16 cellular contexts compared by ENCODE assay signal in the genomic region with DNA sequence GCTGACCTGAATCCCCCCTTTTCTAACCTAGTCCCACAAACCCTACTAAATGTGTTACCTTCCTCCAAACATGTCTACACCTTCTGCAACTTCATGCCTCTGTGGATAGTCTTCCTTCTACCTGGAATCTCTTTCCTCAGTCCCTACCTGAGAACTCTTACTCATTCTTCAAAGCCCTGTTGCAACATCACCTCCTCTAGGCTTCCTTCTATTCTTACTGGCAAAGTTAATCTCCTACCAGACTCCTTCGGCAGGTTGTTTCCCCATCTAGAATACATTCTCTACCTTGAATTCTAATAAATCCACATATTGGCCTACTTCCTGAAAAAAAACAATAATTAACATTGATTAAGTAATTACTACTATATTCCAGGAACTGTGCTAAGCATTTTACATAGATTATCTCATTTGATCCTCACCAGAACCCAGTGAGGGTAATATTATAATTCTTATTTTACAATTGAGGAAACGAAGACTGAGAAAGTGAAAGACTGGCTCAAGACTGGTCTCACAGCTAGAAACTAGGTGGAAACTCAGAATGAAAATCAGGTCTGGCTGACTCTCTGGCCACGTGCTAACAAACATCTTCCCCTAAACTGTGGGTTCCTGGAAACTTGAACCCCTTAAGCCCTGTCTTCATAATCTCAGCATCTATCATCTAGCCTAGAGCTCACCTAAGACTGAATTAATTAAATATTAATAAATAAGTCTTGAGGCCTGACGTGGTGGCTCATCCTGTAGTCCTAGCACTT. TPM values are rescaled to one million over a fixed set of nuclear protein-coding genes. Genes with fewer than 3 reads are reported as not detected.
DNase-seq lines count a peak whose midpoint lies in the region; TF ChIP-seq lines count a peak whose summit lies in the region.
"Had no signal": no experiment of that assay in that cellular context is flagged by ENCODE, and none has a peak within 500 bp of the region (broad histone marks: within the 10 kb centered on the region; RNA-seq: fewer than 3 reads in every experiment).

No MANE protein-coding gene starts in this region.

- no peaks in the 10 kb centered on the region for H3K27me3 Mint-ChIP-seq in activated T-cell treated with anti-CD3 and anti-CD28 coated beads, Interleukin-2, amount 50 U/mL, for 24 hours
- H3K27me3 Mint-ChIP-seq in activated naive CD8-positive, alpha-beta T cell treated with anti-CD3 and anti-CD28 coated beads for 36 hours = no peaks in the 10 kb centered on the region
- no peaks in the 10 kb centered on the region for H3K27me3 Mint-ChIP-seq in osteocyte (ENCODE audit: unreplicated experiment)

- H3K4me3 Mint-ChIP-seq in activated T-cell treated with anti-CD3 and anti-CD28 coated beads, Interleukin-2, amount 50 U/mL, for 24 hours = no peak overlapping the region
- H3K4me3 Mint-ChIP-seq in activated naive CD8-positive, alpha-beta T cell treated with anti-CD3 and anti-CD28 coated beads for 36 hours = no peak overlapping the region
- no peak overlapping the region for H3K4me3 Mint-ChIP-seq in osteocyte (ENCODE audit: unreplicated experiment)

- H3K4me1 Mint-ChIP-seq in activated T-cell treated with anti-CD3 and anti-CD28 coated beads, Interleukin-2, amount 50 U/mL, for 24 hours (ENCODE audit: low read depth) = peaks cover 38% of the 10 kb centered on the region
- peaks cover 31% of the 10 kb centered on the region for H3K4me1 Mint-ChIP-seq in activated naive CD8-positive, alpha-beta T cell treated with anti-CD3 and anti-CD28 coated beads for 36 hours
- H3K4me1 Mint-ChIP-seq in osteocyte (ENCODE audit: unreplicated experiment) = peaks cover 18% of the 10 kb centered on the region

- DNase-seq in activated T-cell treated with anti-CD3 and anti-CD28 coated beads, Interleukin-2, amount 50 U/mL, for 24 hours = no peak
- no peak for DNase-seq in activated T-cell treated with anti-CD3 and anti-CD28 coated beads, Interleukin-2, amount 50 U/mL, for 1 hour
- peak; percentile 52 for DNase-seq in GM19240 (ENCODE audit: insufficient read length, low spot score)
- no peak for DNase-seq in activated naive CD8-positive, alpha-beta T cell treated with anti-CD3 and anti-CD28 coated beads for 36 hours
- DNase-seq in osteocyte (ENCODE audit: extremely low spot score, unreplicated experiment) = no peak
- no peak for DNase-seq in NCI-H2107 treated with DMSO at 0.1 percent for 48 hours (lab: John Stamatoyannopoulos, UW; ENCODE audit: unreplicated experiment)
- DNase-seq in NCI-H1092 treated with DMSO at 0.1 percent for 48 hours (lab: John Stamatoyannopoulos, UW) = no peak
- DNase-seq in NCI-H2029 treated with DMSO at 0.1 percent for 48 hours (lab: John Stamatoyannopoulos, UW) = no peak
- DNase-seq: activated naive CD4-positive, alpha-beta T cell; effector CD4-positive, alpha-beta T cell; naive B cell; NCI-H2171; right cardiac atrium; stimulated activated CD4-positive, alpha-beta T cell treated with anti-CD3 and anti-CD28 coated beads, Interleukin-2, amount 100 ng/mL, for 24 hours; T-helper 9 cell; transverse colon had no signal

- TF ChIP-seq CTCF in osteocyte (IDR thresholded peaks at IDR 0.05) = no peak

- H3K36me3 Mint-ChIP-seq in activated T-cell treated with anti-CD3 and anti-CD28 coated beads, Interleukin-2, amount 50 U/mL, for 24 hours (ENCODE audit: low read depth) = peaks cover 6% of the 10 kb centered on the region
- H3K36me3 Mint-ChIP-seq in activated naive CD8-positive, alpha-beta T cell treated with anti-CD3 and anti-CD28 coated beads for 36 hours = peaks cover 3% of the 10 kb centered on the region
- no peaks in the 10 kb centered on the region for H3K36me3 Mint-ChIP-seq in osteocyte (ENCODE audit: unreplicated experiment)
- H3K36me3 Mint-ChIP-seq: naive B cell had no signal

- H3K9me3 Mint-ChIP-seq in activated T-cell treated with anti-CD3 and anti-CD28 coated beads, Interleukin-2, amount 50 U/mL, for 24 hours = no peaks in the 10 kb centered on the region
- no peaks in the 10 kb centered on the region for H3K9me3 Mint-ChIP-seq in activated naive CD8-positive, alpha-beta T cell treated with anti-CD3 and anti-CD28 coated beads for 36 hours
- no peaks in the 10 kb centered on the region for H3K9me3 Mint-ChIP-seq in osteocyte (ENCODE audit: unreplicated experiment)
- H3K9me3 Mint-ChIP-seq: naive B cell had no signal

- peak overlapping the region; percentile 71 for H3K27ac Mint-ChIP-seq in activated T-cell treated with anti-CD3 and anti-CD28 coated beads, Interleukin-2, amount 50 U/mL, for 24 hours
- peak overlapping the region; percentile 70 for H3K27ac Mint-ChIP-seq in activated naive CD8-positive, alpha-beta T cell treated with anti-CD3 and anti-CD28 coated beads for 36 hours
- H3K27ac Mint-ChIP-seq in osteocyte (ENCODE audit: unreplicated experiment) = peak overlapping the region; percentile 12

RNA-seq across cellular contexts. Expression of a gene that starts 4.6 kb away (rescaled TPM):
- 100 to 1,000 TPM; 221 to 223 TPM for total RNA-seq in activated naive CD8-positive, alpha-beta T cell treated with anti-CD3 and anti-CD28 coated beads for 36 hours
- 280 and 281 TPM in 2 replicates for total RNA-seq in osteocyte

RNA-seq across cellular contexts. Expression of a gene that starts 30.2 kb away (rescaled TPM):
- 1 to 10 TPM; 1.7 to 1.9 TPM for total RNA-seq in activated naive CD8-positive, alpha-beta T cell treated with anti-CD3 and anti-CD28 coated beads for 36 hours
- 487 and 510 TPM in 2 replicates for total RNA-seq in osteocyte

Comparison
In these comparisons a context has a peak if more than half of its experiments do, and no peak if none do; other contexts are left out.
1. H3K27ac Mint-ChIP-seq: peak in every context shown above with its lines; median percentile 71 in activated T-cell treated with anti-CD3 and anti-CD28 coated beads, Interleukin-2, amount 50 U/mL, for 24 hours; 70 in activated naive CD8-positive, alpha-beta T cell treated with anti-CD3 and anti-CD28 coated beads for 36 hours; 12 in osteocyte.
2. RNA of a gene that starts 30.2 kb away (total RNA-seq): 487 to 510 TPM in osteocyte; 1.7 to 1.9 TPM in activated naive CD8-positive, alpha-beta T cell treated with anti-CD3 and anti-CD28 coated beads for 36 hours; every median in the first group is over 100 times any median in the second.